In the genomic region with DNA sequence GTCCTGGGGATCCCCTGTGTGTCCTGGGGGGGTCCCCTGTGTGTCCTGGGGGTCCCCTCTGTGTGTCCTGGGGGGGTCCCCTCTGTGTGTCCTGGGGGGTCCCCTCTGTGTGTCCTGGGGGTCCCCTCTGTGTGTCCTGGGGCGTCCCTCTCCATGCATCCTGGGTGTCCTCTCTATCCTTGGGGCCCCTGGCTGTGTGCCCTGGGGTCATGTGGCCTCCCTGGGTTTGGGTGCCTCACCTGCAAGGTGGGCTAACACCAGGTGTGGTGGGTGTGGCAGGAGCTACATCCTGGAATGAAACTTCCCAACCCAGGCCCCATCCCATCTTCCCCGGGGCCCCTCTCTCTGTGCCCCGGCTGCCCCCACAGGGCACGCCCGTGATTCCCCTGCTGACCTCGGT, we compare ENCODE assay signal across 31 cellular contexts. TPM values are rescaled to one million over a fixed set of nuclear protein-coding genes. Genes with fewer than 3 reads are reported as not detected.
DNase-seq lines count a peak whose midpoint lies in the region; ATAC-seq, FAIRE-seq and TF ChIP-seq lines count a peak whose summit lies in the region.
"Had no signal": no experiment of that assay in that cellular context is flagged by ENCODE, and none has a peak within 500 bp of the region (broad histone marks: within the 10 kb centered on the region; RNA-seq: fewer than 3 reads in every experiment).

No MANE protein-coding gene starts in this region.

- no peak for TF ChIP-seq EP300 in HepG2 (IDR thresholded peaks at IDR 0.05; ENCODE audit: low read depth in 2 of 2, low read length in 2 of 2)
- no peak for TF ChIP-seq EP300 in HepG2 (CRISPR knock-in tag; IDR thresholded peaks at IDR 0.05; ENCODE audit: borderline replicate concordance)

- H3K79me2 ChIP-seq in HepG2 (ENCODE audit: insufficient read depth, low read length) (peaks cover 19% of the 10 kb centered on the region), PC-9 (ENCODE audit: low read depth) (no peaks in the 10 kb centered on the region), mesendoderm (ENCODE audit: control insufficient read depth, insufficient read depth, low read length) (no peaks in the 10 kb centered on the region)

- H3K23ac ChIP-seq in mesendoderm (ENCODE audit: low read length), result no peak overlapping the region

- no peak overlapping the region for H4K8ac ChIP-seq in mesendoderm (ENCODE audit: low read depth, low read length)

- no peak overlapping the region for H2BK120ac ChIP-seq in mesendoderm (ENCODE audit: low read depth, low read length)

- in situ Hi-C loops in HepG2 (cut with HindIII; ENCODE audit: extremely low pct_ligation_motif_present, low pct_unique_long_range_greater_than_20kb), result no loop called here

- peak overlapping the region; percentile 42 for H3K56ac ChIP-seq in mesendoderm (ENCODE audit: low read length)

- peaks cover 11% of the 10 kb centered on the region; the same call in 1 of the 2 replicates for H3F3A ChIP-seq in PC-9 (ENCODE audit: insufficient read depth, low read depth)

- TF ChIP-seq CTCF in HepG2 (CRISPR knock-in tag; IDR thresholded peaks at IDR 0.05) (no peak), right lobe of liver (IDR thresholded peaks at IDR 0.05) (no peak), PC-9 (conservative IDR thresholded peaks at IDR 0.05) (no peak), body of pancreas (IDR thresholded peaks at IDR 0.05) (no peak), A673 (conservative IDR thresholded peaks at IDR 0.05; ENCODE audit: low read depth, low read length) (no peak)

- H2AK5ac ChIP-seq in mesendoderm (ENCODE audit: low read length), result no peak overlapping the region

- H3K18ac ChIP-seq in mesendoderm (ENCODE audit: low read length), result no peak overlapping the region

- intact Hi-C loops in HepG2 (cut with micrococcal nuclease; ENCODE audit: unreplicated experiment), result no loop called here
- intact Hi-C loops in right lobe of liver (cut with DNase I), result no loop called here
- intact Hi-C loops in PC-9 (cut with micrococcal nuclease; ENCODE audit: unreplicated experiment), result loop anchor here (1.0 kb wide), 1 partner anchor 39 kb away; no protein-coding TSS in a partner anchor
- intact Hi-C loops in body of pancreas (cut with DNase I), result no loop called here
- intact Hi-C loops in A673 (cut with micrococcal nuclease; ENCODE audit: unreplicated experiment), result no loop called here

- H3K9ac ChIP-seq in HepG2 (ENCODE audit: insufficient read depth, low read depth, low read length) (no peak overlapping the region), mesendoderm (ENCODE audit: low read length) (no peak overlapping the region)

- H3K27me3 ChIP-seq in HepG2 (ENCODE audit: control insufficient read depth in 1 of 2, insufficient read depth in 2 of 2, low read length in 2 of 2) (no peaks in the 10 kb centered on the region), right lobe of liver (no peaks in the 10 kb centered on the region), PC-9 (ENCODE audit: insufficient read depth, low read depth) (no peaks in the 10 kb centered on the region), mesendoderm (ENCODE audit: insufficient read depth, low read length, poor library complexity) (no peaks in the 10 kb centered on the region), body of pancreas (no peaks in the 10 kb centered on the region), A673 (replicated peaks; ENCODE audit: insufficient read depth, low read depth, low read length, poor library complexity) (no peaks in the 10 kb centered on the region)
- H3K27me3 ChIP-seq: BE2C had no signal

- H4K20me1 ChIP-seq in HepG2 (ENCODE audit: insufficient read depth, low read length), result no peaks in the 10 kb centered on the region
- H4K20me1 ChIP-seq in PC-9 (ENCODE audit: insufficient read depth), result 0 out of 2 replicates have a peak, but pooled peaks cover 6% of the 10 kb centered on the region

- H2BK5ac ChIP-seq in mesendoderm (ENCODE audit: low read length), result no peak overlapping the region

- DNase-seq in HepG2 (ENCODE audit: low spot score) (no peak), right lobe of liver (no peak), PC-9 (no peak), mesendoderm (no peak), body of pancreas (no peak), NCI-H82 treated with DMSO at 0.1 percent for 48 hours (lab: John Stamatoyannopoulos, UW; ENCODE audit: unreplicated experiment) (no peak), A673 (ENCODE audit: low spot score) (no peak), retina (no peak)
- DNase-seq: 8988T; CD4-positive, alpha-beta T cell; COR-L47; DMS 273 treated with DMSO at 0.1 percent for 48 hours; DMS79 treated with DMSO at 0.1 percent for 48 hours; HCEC 1CT; IMR-90; Kasumi-1; NCI-H1417; NCI-H1694 treated with DMSO at 0.1 percent for 48 hours; NCI-H2081 treated with DMSO at 0.1 percent for 48 hours; NCI-H2171 treated with DMSO at 0.1 percent for 48 hours; NCI-H526; PC-3; SHP77 treated with DMSO at 0.1 percent for 48 hours; SW 1271 had no signal

- H2BK15ac ChIP-seq in mesendoderm (replicated peaks; ENCODE audit: low read depth), result no peak overlapping the region

- H3K4me2 ChIP-seq in HepG2 (ENCODE audit: low read depth, low read length), result no peak overlapping the region
- peak overlapping the region; percentile 42; the same call in 1 of the 2 replicates for H3K4me2 ChIP-seq in PC-9
- no peak overlapping the region for H3K4me2 ChIP-seq in mesendoderm (ENCODE audit: low read length)
- H3K4me2 ChIP-seq: GM23338 had no signal

- no peak overlapping the region for H3K4me3 ChIP-seq in HepG2 (replicated peaks in 1 of 3; ENCODE audit: insufficient read depth in 1 of 3, low read depth in 2 of 3, low read length in 3 of 3)
- H3K4me3 ChIP-seq in right lobe of liver, result no peak overlapping the region
- no peak overlapping the region for H3K4me3 ChIP-seq in PC-9
- no peak overlapping the region for H3K4me3 ChIP-seq in mesendoderm (ENCODE audit: low read length)
- no peak overlapping the region for H3K4me3 ChIP-seq in body of pancreas
- H3K4me3 ChIP-seq in A673 (ENCODE audit: low read depth, low read length, poor library complexity, severe bottlenecking), result no peak overlapping the region
- H3K4me3 ChIP-seq: GM12878, GM23338, SK-N-MC had no signal

- CTCF ChIA-PET in HepG2 (lab: Yijun Ruan, JAX; ENCODE audit: low intra/inter-chr PET ratio, low total read pairs) (no interaction called here), PC-9 (lab: Charles Lee) (interaction anchor here (0.6 kb wide), 1 partner anchor 202 kb away, joined by 3 read pairs; no protein-coding TSS in a partner anchor), A673 (lab: Charles Lee) (no interaction called here)

- no peak for TF ChIP-seq RAD21 in HepG2 (CRISPR knock-in tag; IDR thresholded peaks at IDR 0.05)

- no peak for FAIRE-seq in HepG2 (lab: Jason Lieb, UNC)
- FAIRE-seq: GM12878 had no signal

- no peaks in the 10 kb centered on the region for H3K9me2 ChIP-seq in PC-9 (ENCODE audit: insufficient read depth)

- H3K27ac ChIP-seq in HepG2 (ENCODE audit: extremely low read length, insufficient read depth, low read length) (no peak overlapping the region), right lobe of liver (no peak overlapping the region), PC-9 (no peak overlapping the region), mesendoderm (ENCODE audit: low read depth, low read length) (no peak overlapping the region), body of pancreas (no peak overlapping the region), A673 (ENCODE audit: low read depth, low read length, poor library complexity, severe bottlenecking) (no peak overlapping the region)
- H3K27ac ChIP-seq: RWPE1, SK-N-MC had no signal

- peaks cover 60% of the 10 kb centered on the region for H3K4me1 ChIP-seq in HepG2 (ENCODE audit: insufficient read depth, low read length)
- peaks cover 0 to 6% (median 0%) of the 10 kb centered on the region in 4 donors for H3K4me1 ChIP-seq in right lobe of liver
- no peaks in the 10 kb centered on the region for H3K4me1 ChIP-seq in PC-9 (replicated peaks; ENCODE audit: insufficient read depth)
- no peaks in the 10 kb centered on the region for H3K4me1 ChIP-seq in mesendoderm (ENCODE audit: control insufficient read depth, low read depth, low read length)
- H3K4me1 ChIP-seq in body of pancreas, result peaks cover 33% of the 10 kb centered on the region
- H3K4me1 ChIP-seq in A673 (ENCODE audit: insufficient read depth, low read length, poor library complexity, severe bottlenecking), result no peaks in the 10 kb centered on the region

- BruUV-seq in HepG2 (replicated peaks; lab: Mats Ljungman, UMichigan) (no TSS peak), PC-9 (replicated peaks; lab: Mats Ljungman, UMichigan) (no TSS peak), A673 (replicated peaks; lab: Mats Ljungman, UMichigan) (no TSS peak)

- no peak for ATAC-seq in HepG2
- ATAC-seq in right lobe of liver, result no peak
- ATAC-seq in body of pancreas, result no peak
- ATAC-seq: GM23338 had no signal

- WGBS in HepG2 (ENCODE audit: low lambda C conversion rate), result 92% methylated on average over 6 of the region's 6 CpGs
- 50% methylated on average over 2 of the region's 6 CpGs for WGBS in right lobe of liver (ENCODE audit: insufficient coverage, low coverage, low lambda C conversion rate, missing lambda C conversion rate)
- WGBS in mesendoderm (ENCODE audit: extremely low coverage, insufficient coverage, low lambda C conversion rate), result no CpG with 5 or more reads among the region's 6 CpGs
- WGBS in body of pancreas, 2 donors, result 56 to 67% methylated on average over 5 to 6 of the region's 6 CpGs

- no peaks in the 10 kb centered on the region for H3K9me3 ChIP-seq in HepG2 (ENCODE audit: low read length)
- no peaks in the 10 kb centered on the region for H3K9me3 ChIP-seq in right lobe of liver
- H3K9me3 ChIP-seq in PC-9 (ENCODE audit: insufficient read depth, low read depth), result no peaks in the 10 kb centered on the region
- no peaks in the 10 kb centered on the region for H3K9me3 ChIP-seq in body of pancreas
- H3K9me3 ChIP-seq in A673 (ENCODE audit: low read depth, low read length, poor library complexity, severe bottlenecking), result no peaks in the 10 kb centered on the region
- H3K9me3 ChIP-seq: BE2C had no signal

- no peak overlapping the region for H4K5ac ChIP-seq in mesendoderm (ENCODE audit: low read length)

- no peaks in the 10 kb centered on the region for H3K79me1 ChIP-seq in mesendoderm (ENCODE audit: low read length)

- H3K36me3 ChIP-seq in HepG2 (replicated peaks in 1 of 2; ENCODE audit: control insufficient read depth in 1 of 2, insufficient read depth in 2 of 2, low read length in 2 of 2) (peaks cover 9 to 16% of the 10 kb centered on the region in 2 experiments; a peak in 3 of 5 replicates), right lobe of liver (no peaks in the 10 kb centered on the region), PC-9 (ENCODE audit: low read depth) (no peaks in the 10 kb centered on the region), mesendoderm (ENCODE audit: control insufficient read depth, insufficient read depth, low read length) (no peaks in the 10 kb centered on the region), body of pancreas (replicated peaks in 1 of 2; ENCODE audit: insufficient read depth in 1 of 2, low read depth in 2 of 2) (no peaks in the 10 kb centered on the region), A673 (ENCODE audit: insufficient read depth, low read length, poor library complexity, severe bottlenecking) (no peaks in the 10 kb centered on the region)
- H3K36me3 ChIP-seq: BE2C had no signal

- POLR2A ChIA-PET in HepG2 (lab: Yijun Ruan, JAX) (interaction anchor here (1.3 to 6.1 kb wide), 2 partner anchors 12 to 169 kb away, joined by 3 to 97 read pairs; a partner anchor contains a TSS), PC-9 (lab: Charles Lee; ENCODE audit: unreplicated experiment) (interaction anchor here (0.5 to 0.6 kb wide), 3 partner anchors 88 to 450 kb away, joined by 3 to 5 read pairs (median 3); no protein-coding TSS in a partner anchor), A673 (lab: Charles Lee; ENCODE audit: low non-redundant PET) (no interaction called here)

- no peak for TF ChIP-seq POLR2A in HepG2 (IDR thresholded peaks at IDR 0.05; ENCODE audit: insufficient read depth in 1 of 2, low read depth in 2 of 2, low read length in 2 of 2)
- TF ChIP-seq POLR2A in right lobe of liver (IDR thresholded peaks at IDR 0.05), result no peak
- no peak for TF ChIP-seq POLR2A in body of pancreas (IDR thresholded peaks at IDR 0.05)

- H2AFZ ChIP-seq in HepG2 (ENCODE audit: low read length) (no peak overlapping the region), PC-9 (no peak overlapping the region)
- H2AFZ ChIP-seq: GM23338 had no signal

- H3K4ac ChIP-seq in mesendoderm (ENCODE audit: low read depth, low read length), result no peak overlapping the region

RNA-seq across cellular contexts. Expression of a gene that starts 4.9 kb away (rescaled TPM):
- 11.7 and 31.7 TPM in 2 replicates for total RNA-seq in HepG2 (2016; rRNA removed; fragmentation: Illumina TruSeq; extraction: Trizol)
- 6.8 and 8.3 TPM in 2 replicates for total RNA-seq in HepG2 (2016; cell fraction: cytosol; rRNA removed; fragmentation: Illumina TruSeq; extraction: Trizol; ENCODE audit: low read depth)
- total RNA-seq in HepG2 (2016; cell fraction: insoluble cytoplasmic fraction; rRNA removed; fragmentation: Illumina TruSeq; extraction: Trizol), result 10.2 and 31.7 TPM in 2 replicates
- 10.9 and 11.0 TPM in 2 replicates for total RNA-seq in HepG2 (2016; cell fraction: membrane; rRNA removed; fragmentation: Illumina TruSeq; extraction: Trizol)
- 35.8 and 47.0 TPM in 2 replicates for total RNA-seq in HepG2 (2016; cell fraction: nucleus; rRNA removed; fragmentation: Illumina TruSeq; extraction: Trizol)
- 19.5 and 32.7 TPM in 2 replicates for polyA plus RNA-seq in HepG2 (2011; rRNA removed)
- polyA plus RNA-seq in HepG2 (2011; cell fraction: cytosol; rRNA removed), result 9.5 and 22.3 TPM in 2 replicates
- 171 and 205 TPM in 2 replicates for polyA plus RNA-seq in HepG2 (2011; cell fraction: nucleus; rRNA removed)
- polyA plus RNA-seq in HepG2 (2012), result 20.0 and 28.3 TPM in 2 replicates
- polyA plus RNA-seq in HepG2 (2016; cell fraction: cytosol; fragmentation: Illumina TruSeq; extraction: Trizol; ENCODE audit: low read depth), result 5.5 and 6.2 TPM in 2 replicates
- polyA plus RNA-seq in HepG2 (2016; cell fraction: insoluble cytoplasmic fraction; fragmentation: Illumina TruSeq; extraction: Trizol; ENCODE audit: low read depth), result 14.3 and 20.7 TPM in 2 replicates
- polyA plus RNA-seq in HepG2 (2016; cell fraction: membrane; fragmentation: Illumina TruSeq; extraction: Trizol; ENCODE audit: low read depth), result 8.5 and 9.6 TPM in 2 replicates
- polyA plus RNA-seq in HepG2 (2016; cell fraction: nucleus; fragmentation: Illumina TruSeq; extraction: Trizol; ENCODE audit: insufficient read depth, low read depth), result 135 and 137 TPM in 2 replicates
- polyA minus RNA-seq in HepG2 (2011; rRNA and poly(A)+ RNA removed; ENCODE audit: low replicate concordance), result 66.3 TPM in 1 of 2 replicates, not detected in the other
- 26.5 and 32.3 TPM in 2 replicates for polyA minus RNA-seq in HepG2 (2011; cell fraction: cytosol; rRNA and poly(A)+ RNA removed)
- 88.4 and 113 TPM in 2 replicates for polyA minus RNA-seq in HepG2 (2011; cell fraction: nucleus; rRNA and poly(A)+ RNA removed)
- total RNA-seq in right lobe of liver, result not detected
- total RNA-seq in PC-9 (2021), result 0.63 TPM in 1 of 2 replicates, not detected in the other
- not detected for polyA plus RNA-seq in mesendoderm (2013, experiment 1 of 2)
- not detected for polyA plus RNA-seq in mesendoderm (2013, experiment 2 of 2)
- not detected for total RNA-seq in body of pancreas
- total RNA-seq in A673 (2021), result not detected in 2 replicates
- total RNA-seq: CD4-positive, alpha-beta T cell; GM12878; GM23338; HT1080; IMR-90; MCF 10A; PC-3 had no signal
- polyA plus RNA-seq: GM12878, GM23338, IMR-90 had no signal

RNA-seq across cellular contexts. Expression of a gene that starts 12.6 kb away (rescaled TPM):
- total RNA-seq in HepG2 (2016; rRNA removed; fragmentation: Illumina TruSeq; extraction: Trizol), result 6.5 and 11.5 TPM in 2 replicates
- 2.6 and 3.0 TPM in 2 replicates for total RNA-seq in HepG2 (2016; cell fraction: cytosol; rRNA removed; fragmentation: Illumina TruSeq; extraction: Trizol; ENCODE audit: low read depth)
- total RNA-seq in HepG2 (2016; cell fraction: insoluble cytoplasmic fraction; rRNA removed; fragmentation: Illumina TruSeq; extraction: Trizol), result 7.4 and 15.2 TPM in 2 replicates
- 7.6 and 8.2 TPM in 2 replicates for total RNA-seq in HepG2 (2016; cell fraction: membrane; rRNA removed; fragmentation: Illumina TruSeq; extraction: Trizol)
- total RNA-seq in HepG2 (2016; cell fraction: nucleus; rRNA removed; fragmentation: Illumina TruSeq; extraction: Trizol), result 21.5 and 23.4 TPM in 2 replicates
- 21.0 and 21.7 TPM in 2 replicates for polyA plus RNA-seq in HepG2 (2011; rRNA removed)
- polyA plus RNA-seq in HepG2 (2011; cell fraction: cytosol; rRNA removed), result 12.5 and 14.3 TPM in 2 replicates
- 59.5 and 79.7 TPM in 2 replicates for polyA plus RNA-seq in HepG2 (2011; cell fraction: nucleus; rRNA removed)
- polyA plus RNA-seq in HepG2 (2012), result 14.5 and 16.2 TPM in 2 replicates
- 2.2 and 2.3 TPM in 2 replicates for polyA plus RNA-seq in HepG2 (2016; cell fraction: cytosol; fragmentation: Illumina TruSeq; extraction: Trizol; ENCODE audit: low read depth)
- polyA plus RNA-seq in HepG2 (2016; cell fraction: insoluble cytoplasmic fraction; fragmentation: Illumina TruSeq; extraction: Trizol; ENCODE audit: low read depth), result 11.0 and 11.3 TPM in 2 replicates
- polyA plus RNA-seq in HepG2 (2016; cell fraction: membrane; fragmentation: Illumina TruSeq; extraction: Trizol; ENCODE audit: low read depth), result 3.6 and 3.8 TPM in 2 replicates
- polyA plus RNA-seq in HepG2 (2016; cell fraction: nucleus; fragmentation: Illumina TruSeq; extraction: Trizol; ENCODE audit: insufficient read depth, low read depth), result 32.8 and 35.0 TPM in 2 replicates
- polyA minus RNA-seq in HepG2 (2011; rRNA and poly(A)+ RNA removed; ENCODE audit: low replicate concordance), result 12.8 and 23.5 TPM in 2 replicates
- polyA minus RNA-seq in HepG2 (2011; cell fraction: cytosol; rRNA and poly(A)+ RNA removed), result 3.6 and 5.4 TPM in 2 replicates
- polyA minus RNA-seq in HepG2 (2011; cell fraction: nucleus; rRNA and poly(A)+ RNA removed), result 50.6 and 61.9 TPM in 2 replicates
- total RNA-seq in right lobe of liver, result 1 to 10 TPM; 3.2 to 6.5 (median 4.0) TPM
- 28.9 and 29.3 TPM in 2 replicates for total RNA-seq in PC-9 (2021)
- polyA plus RNA-seq in mesendoderm (2013, experiment 1 of 2), result 5.7 TPM
- polyA plus RNA-seq in mesendoderm (2013, experiment 2 of 2), result 5.2 TPM
- 10 to 100 TPM in 1 of 2 donors, 1 to 10 TPM in 1; 9.6 to 25.1 TPM for total RNA-seq in body of pancreas
- total RNA-seq in A673 (2021), result 17.6 and 18.8 TPM in 2 replicates

RNA-seq across cellular contexts. Expression of a gene that starts 33.4 kb away (rescaled TPM):
- 18.3 and 24.6 TPM in 2 replicates for total RNA-seq in HepG2 (2016; rRNA removed; fragmentation: Illumina TruSeq; extraction: Trizol)
- total RNA-seq in HepG2 (2016; cell fraction: cytosol; rRNA removed; fragmentation: Illumina TruSeq; extraction: Trizol; ENCODE audit: low read depth), result 23.5 and 25.0 TPM in 2 replicates
- total RNA-seq in HepG2 (2016; cell fraction: insoluble cytoplasmic fraction; rRNA removed; fragmentation: Illumina TruSeq; extraction: Trizol), result 16.6 and 27.2 TPM in 2 replicates
- total RNA-seq in HepG2 (2016; cell fraction: membrane; rRNA removed; fragmentation: Illumina TruSeq; extraction: Trizol), result 46.3 and 47.4 TPM in 2 replicates
- 13.2 TPM in 2 replicates for total RNA-seq in HepG2 (2016; cell fraction: nucleus; rRNA removed; fragmentation: Illumina TruSeq; extraction: Trizol)
- 10.5 and 15.0 TPM in 2 replicates for polyA plus RNA-seq in HepG2 (2011; rRNA removed)
- polyA plus RNA-seq in HepG2 (2011; cell fraction: cytosol; rRNA removed), result 11.8 and 14.5 TPM in 2 replicates
- 19.8 and 24.0 TPM in 2 replicates for polyA plus RNA-seq in HepG2 (2011; cell fraction: nucleus; rRNA removed)
- polyA plus RNA-seq in HepG2 (2012), result 15.3 and 21.4 TPM in 2 replicates
- polyA plus RNA-seq in HepG2 (2016; cell fraction: cytosol; fragmentation: Illumina TruSeq; extraction: Trizol; ENCODE audit: low read depth), result 24.2 and 28.1 TPM in 2 replicates
- polyA plus RNA-seq in HepG2 (2016; cell fraction: insoluble cytoplasmic fraction; fragmentation: Illumina TruSeq; extraction: Trizol; ENCODE audit: low read depth), result 17.0 and 28.9 TPM in 2 replicates
- 45.2 and 45.4 TPM in 2 replicates for polyA plus RNA-seq in HepG2 (2016; cell fraction: membrane; fragmentation: Illumina TruSeq; extraction: Trizol; ENCODE audit: low read depth)
- polyA plus RNA-seq in HepG2 (2016; cell fraction: nucleus; fragmentation: Illumina TruSeq; extraction: Trizol; ENCODE audit: insufficient read depth, low read depth), result 26.8 and 30.8 TPM in 2 replicates
- 3.5 and 14.9 TPM in 2 replicates for polyA minus RNA-seq in HepG2 (2011; rRNA and poly(A)+ RNA removed; ENCODE audit: low replicate concordance)
- 7.5 and 11.2 TPM in 2 replicates for polyA minus RNA-seq in HepG2 (2011; cell fraction: cytosol; rRNA and poly(A)+ RNA removed)
- 5.2 and 7.6 TPM in 2 replicates for polyA minus RNA-seq in HepG2 (2011; cell fraction: nucleus; rRNA and poly(A)+ RNA removed)
- total RNA-seq in right lobe of liver, result 1 to 10 TPM; 1.4 to 4.2 (median 2.7) TPM
- 73.9 and 102 TPM in 2 replicates for total RNA-seq in PC-9 (2021)
- polyA plus RNA-seq in mesendoderm (2013, experiment 1 of 2), result 3.1 TPM
- 3.4 TPM for polyA plus RNA-seq in mesendoderm (2013, experiment 2 of 2)
- 10 to 100 TPM; 19.7 to 19.8 TPM for total RNA-seq in body of pancreas
- 16.4 and 18.6 TPM in 2 replicates for total RNA-seq in A673 (2021)

RNA-seq across cellular contexts. Expression of a gene that starts 56.4 kb away (rescaled TPM):
- total RNA-seq in HepG2 (2016; rRNA removed; fragmentation: Illumina TruSeq; extraction: Trizol) (0.84 and 2.0 TPM in 2 replicates), right lobe of liver (10 to 100 TPM; 13.3 to 45.3 (median 22.8) TPM), PC-9 (2021) (3.4 and 4.3 TPM in 2 replicates), body of pancreas (10 to 100 TPM in 1 of 2 donors, 1 to 10 TPM in 1; 8.8 to 11.2 TPM), A673 (2021) (0.95 and 2.4 TPM in 2 replicates)
- total RNA-seq in HepG2 (2016; cell fraction: cytosol; rRNA removed; fragmentation: Illumina TruSeq; extraction: Trizol; ENCODE audit: low read depth), result 0.91 and 1.1 TPM in 2 replicates
- 0.89 and 1.2 TPM in 2 replicates for total RNA-seq in HepG2 (2016; cell fraction: insoluble cytoplasmic fraction; rRNA removed; fragmentation: Illumina TruSeq; extraction: Trizol)
- total RNA-seq in HepG2 (2016; cell fraction: membrane; rRNA removed; fragmentation: Illumina TruSeq; extraction: Trizol), result 1.9 and 2.7 TPM in 2 replicates
- 1.1 and 3.4 TPM in 2 replicates for total RNA-seq in HepG2 (2016; cell fraction: nucleus; rRNA removed; fragmentation: Illumina TruSeq; extraction: Trizol)
- 15.9 and 17.2 TPM in 2 replicates for polyA plus RNA-seq in HepG2 (2011; rRNA removed)
- polyA plus RNA-seq in HepG2 (2011; cell fraction: cytosol; rRNA removed), result 11.4 and 22.4 TPM in 2 replicates
- polyA plus RNA-seq in HepG2 (2011; cell fraction: nucleus; rRNA removed), result 18.2 and 25.0 TPM in 2 replicates
- polyA plus RNA-seq in HepG2 (2012), result 4.5 and 5.3 TPM in 2 replicates
- 2.1 and 2.2 TPM in 2 replicates for polyA plus RNA-seq in HepG2 (2016; cell fraction: cytosol; fragmentation: Illumina TruSeq; extraction: Trizol; ENCODE audit: low read depth)
- 0.78 and 1.3 TPM in 2 replicates for polyA plus RNA-seq in HepG2 (2016; cell fraction: insoluble cytoplasmic fraction; fragmentation: Illumina TruSeq; extraction: Trizol; ENCODE audit: low read depth)
- polyA plus RNA-seq in HepG2 (2016; cell fraction: membrane; fragmentation: Illumina TruSeq; extraction: Trizol; ENCODE audit: low read depth), result 2.3 and 3.4 TPM in 2 replicates
- 2.2 and 2.5 TPM in 2 replicates for polyA plus RNA-seq in HepG2 (2016; cell fraction: nucleus; fragmentation: Illumina TruSeq; extraction: Trizol; ENCODE audit: insufficient read depth, low read depth)
- polyA minus RNA-seq in HepG2 (2011; rRNA and poly(A)+ RNA removed; ENCODE audit: low replicate concordance), result 0.87 and 47.8 TPM in 2 replicates
- polyA minus RNA-seq in HepG2 (2011; cell fraction: cytosol; rRNA and poly(A)+ RNA removed), result 6.9 and 9.1 TPM in 2 replicates
- 9.3 and 14.0 TPM in 2 replicates for polyA minus RNA-seq in HepG2 (2011; cell fraction: nucleus; rRNA and poly(A)+ RNA removed)
- 0.41 TPM for polyA plus RNA-seq in mesendoderm (2013, experiment 1 of 2)
- 0.42 TPM for polyA plus RNA-seq in mesendoderm (2013, experiment 2 of 2)
- total RNA-seq: MCF 10A had no signal
